ENCODE assay signal across 19 cellular contexts in genomic region chr15:59491062-59491461, GRCh38. TPM values are rescaled to one million over a fixed set of nuclear protein-coding genes. Genes with fewer than 3 reads are reported as not detected.
A peak's percentile ranks its signal among the peaks of the same experiment; 100 is the strongest.
DNase-seq lines count a peak whose midpoint lies in the region; TF ChIP-seq lines count a peak whose summit lies in the region.
"Had no signal": no experiment of that assay in that cellular context is flagged by ENCODE, and none has a peak within 500 bp of the region (broad histone marks: within the 10 kb centered on the region; RNA-seq: fewer than 3 reads in every experiment).

No MANE protein-coding gene starts in this region.

- H3K9me2 ChIP-seq in OCI-LY1 (ENCODE audit: low read depth, low read length): no peaks in the 10 kb centered on the region

- no peaks in the 10 kb centered on the region for H3K27me3 ChIP-seq in OCI-LY1 (ENCODE audit: insufficient read depth, low read length)
- no peaks in the 10 kb centered on the region for H3K27me3 ChIP-seq in brain microvascular endothelial cell (replicated peaks)
- H3K27me3 ChIP-seq: esophagus squamous epithelium had no signal

- peaks cover 11% of the 10 kb centered on the region for H3F3A ChIP-seq in OCI-LY1 (ENCODE audit: insufficient read depth, low read length)

- H3K4me1 ChIP-seq in OCI-LY1 (ENCODE audit: insufficient read depth, low read length, severe bottlenecking): peaks cover 8% of the 10 kb centered on the region

- peak; percentile 40 for DNase-seq in NCI-H2107 treated with DMSO at 0.1 percent for 48 hours (lab: John Stamatoyannopoulos, UW; ENCODE audit: unreplicated experiment)
- no peak for DNase-seq in NCI-H2107 (lab: John Stamatoyannopoulos, UW)
- peak; percentile 72 for DNase-seq in foreskin melanocyte
- DNase-seq in renal cortical epithelial cell (ENCODE audit: low read depth): peak; percentile 3
- DNase-seq in brain microvascular endothelial cell: no peak
- DNase-seq in activated CD8-positive, alpha-beta memory T cell treated with anti-CD3 and anti-CD28 coated beads, Interleukin-2, amount 50 U/mL, for 4 hours: no peak
- DNase-seq in HPDE6-E6E7 (ENCODE audit: extremely low spot score): no peak
- DNase-seq: BE2C; effector memory CD8-positive, alpha-beta T cell; esophagus squamous epithelium; GM23248; naive thymus-derived CD8-positive, alpha-beta T cell; NCI-H1436 treated with DMSO at 0.1 percent for 48 hours; NCI-H446; right cardiac atrium; stimulated activated naive CD8-positive, alpha-beta T cell treated with anti-CD3 and anti-CD28 coated beads, Interleukin-15, amount 100 ng/mL, for 72 hours; trophoblast cell had no signal

- no peaks in the 10 kb centered on the region for H4K20me1 ChIP-seq in OCI-LY1 (ENCODE audit: insufficient read depth, low read length)

- H3K79me2 ChIP-seq in OCI-LY1 (ENCODE audit: insufficient read depth, low read length): no peaks in the 10 kb centered on the region

- TF ChIP-seq CTCF in OCI-LY1 (IDR thresholded peaks at IDR 0.05; ENCODE audit: low read length) (no peak), brain microvascular endothelial cell (IDR thresholded peaks at IDR 0.05; ENCODE audit: low read depth, low read length, missing control alignments) (no peak)

- peaks cover 35% of the 10 kb centered on the region for H3K36me3 ChIP-seq in OCI-LY1 (ENCODE audit: insufficient read depth, low read length)
- no peaks in the 10 kb centered on the region for H3K36me3 ChIP-seq in brain microvascular endothelial cell (replicated peaks)
- H3K36me3 ChIP-seq: BE2C, esophagus squamous epithelium had no signal

- no peak overlapping the region for H2AFZ ChIP-seq in OCI-LY1 (ENCODE audit: low read length)
- H2AFZ ChIP-seq: GM23248 had no signal

- H3K4me3 ChIP-seq in OCI-LY1 (ENCODE audit: low read depth, low read length, poor library complexity, severe bottlenecking): no peak overlapping the region
- no peak overlapping the region for H3K4me3 ChIP-seq in brain microvascular endothelial cell (ENCODE audit: low read depth, low read length)
- H3K4me3 ChIP-seq: A549, esophagus squamous epithelium, GM23248 had no signal

- peaks cover 8% of the 10 kb centered on the region; the same call in 1 of the 2 replicates for H3K9me3 ChIP-seq in OCI-LY1 (ENCODE audit: low read length)
- H3K9me3 ChIP-seq: BE2C, esophagus squamous epithelium had no signal

- H3K27ac ChIP-seq in OCI-LY1 (ENCODE audit: low read depth, low read length, poor library complexity, severe bottlenecking) (peak overlapping the region; percentile 58), brain microvascular endothelial cell (no peak overlapping the region)
- H3K27ac ChIP-seq: esophagus squamous epithelium, GM23248 had no signal

- in situ Hi-C loops in brain microvascular endothelial cell (cut with HindIII; ENCODE audit: low pct_ligation_motif_present, low sequenced_read_pairs): no loop called here

- no peak overlapping the region for H3K4me2 ChIP-seq in OCI-LY1 (ENCODE audit: low read length)
- H3K4me2 ChIP-seq: A549 had no signal

- H3K9ac ChIP-seq in OCI-LY1 (ENCODE audit: low read length): no peak overlapping the region
- H3K9ac ChIP-seq: GM23248 had no signal

RNA-seq across cellular contexts. Expression of gene FAM81A, which starts 53.1 kb away (rescaled TPM):
- total RNA-seq in renal cortical epithelial cell: 0.52 and 1.4 TPM in 2 replicates

Comparison
In these comparisons a context has a peak if more than half of its experiments do, and no peak if none do; other contexts are left out.
1. DNase-seq: peak in NCI-H2107 treated with DMSO at 0.1 percent for 48 hours (single experiment), foreskin melanocyte (single experiment) and renal cortical epithelial cell (single experiment); none in NCI-H2107 (single experiment), brain microvascular endothelial cell (single experiment), activated CD8-positive, alpha-beta memory T cell treated with anti-CD3 and anti-CD28 coated beads, Interleukin-2, amount 50 U/mL, for 4 hours (single experiment) and HPDE6-E6E7 (single experiment).